8 cellular contexts compared by ENCODE assay signal in genomic region chr21:42414928-42415769, GRCh38. TPM values are rescaled to one million over a fixed set of nuclear protein-coding genes. Genes with fewer than 3 reads are reported as not detected.
DNase-seq lines count a peak whose midpoint lies in the region; ATAC-seq and TF ChIP-seq lines count a peak whose summit lies in the region.

No MANE protein-coding gene starts in this region.

- H3K4me3 ChIP-seq in RWPE2 (ENCODE audit: severe bottlenecking) = no peak overlapping the region
- peak overlapping the region; percentile 49 for H3K4me3 ChIP-seq in naive thymus-derived CD4-positive, alpha-beta T cell (ENCODE audit: low read length)
- H3K4me3 ChIP-seq in BE2C (ENCODE audit: low read depth, low read length) = no peak overlapping the region

- CTCF ChIA-PET in naive thymus-derived CD4-positive, alpha-beta T cell (lab: Charles Lee) = interaction anchor here (1.3 kb wide), 1 partner anchor 10 kb away, joined by 6 read pairs; no protein-coding TSS in a partner anchor

- in situ Hi-C loops in GM13977 (cut with MboI; ENCODE audit: low pct_unique_long_range_greater_than_20kb, low sequenced_read_pairs, unreplicated experiment) = no loop called here

- intact Hi-C loops in naive thymus-derived CD4-positive, alpha-beta T cell (cut with micrococcal nuclease) = loop anchor here (1.0 to 5.0 kb wide), 7 partner anchors 10 to 187 kb away; partner anchors contain the start of genes RSPH1 (in 1 of the 2) and UBASH3A (in 1 of the 2)

- peak overlapping the region; percentile 78 for H3K4me3 Mint-ChIP-seq in activated naive CD8-positive, alpha-beta T cell
- H3K4me3 Mint-ChIP-seq in naive thymus-derived CD4-positive, alpha-beta T cell = peak overlapping the region; percentile 65 to 85 (median 75)
- no peak overlapping the region for H3K4me3 Mint-ChIP-seq in progenitor cell of endocrine pancreas (ENCODE audit: low read depth)

- H3K9me3 Mint-ChIP-seq in activated naive CD8-positive, alpha-beta T cell (ENCODE audit: low read depth) = no peaks in the 10 kb centered on the region
- H3K9me3 Mint-ChIP-seq in naive thymus-derived CD4-positive, alpha-beta T cell = peaks cover 0 to 13% (median 0%) of the 10 kb centered on the region in 11 donors
- no peaks in the 10 kb centered on the region for H3K9me3 Mint-ChIP-seq in progenitor cell of endocrine pancreas (ENCODE audit: low read depth)

- peaks cover 64% of the 10 kb centered on the region for H3K4me1 Mint-ChIP-seq in activated naive CD8-positive, alpha-beta T cell (ENCODE audit: low read depth)
- H3K4me1 Mint-ChIP-seq in naive thymus-derived CD4-positive, alpha-beta T cell = peaks cover 23 to 75% (median 69%) of the 10 kb centered on the region in 7 donors
- H3K4me1 Mint-ChIP-seq in progenitor cell of endocrine pancreas (ENCODE audit: low read depth) = no peaks in the 10 kb centered on the region

- peak; percentile 62 for ATAC-seq in HG02678 (IDR thresholded peaks at IDR 0.05; ENCODE audit: unreplicated experiment)
- peak; percentile 87 for ATAC-seq in RWPE2 (ENCODE audit: low read depth)
- ATAC-seq in naive thymus-derived CD4-positive, alpha-beta T cell = peak; percentile 96

- H3K36me3 Mint-ChIP-seq in activated naive CD8-positive, alpha-beta T cell = peaks cover 27% of the 10 kb centered on the region
- H3K36me3 Mint-ChIP-seq in naive thymus-derived CD4-positive, alpha-beta T cell = peaks cover 16 to 52% (median 45%) of the 10 kb centered on the region in 5 donors
- H3K36me3 Mint-ChIP-seq in progenitor cell of endocrine pancreas (ENCODE audit: insufficient read depth) = no peaks in the 10 kb centered on the region

- H3K4me1 ChIP-seq in RWPE2 (ENCODE audit: insufficient read depth, poor library complexity, severe bottlenecking) = peaks cover 8% of the 10 kb centered on the region
- peaks cover 59 to 77% of the 10 kb centered on the region in 2 donors for H3K4me1 ChIP-seq in naive thymus-derived CD4-positive, alpha-beta T cell (ENCODE audit: control insufficient read depth in 2 of 2, insufficient read depth in 2 of 2, low read length in 2 of 2)
- H3K4me1 ChIP-seq in BE2C = no peaks in the 10 kb centered on the region

- H3K27ac Mint-ChIP-seq in activated naive CD8-positive, alpha-beta T cell = peak overlapping the region; percentile 100
- peak overlapping the region in 8 of 9 donors; percentile 88 to 99 (median 97) for H3K27ac Mint-ChIP-seq in naive thymus-derived CD4-positive, alpha-beta T cell
- H3K27ac Mint-ChIP-seq in progenitor cell of endocrine pancreas = no peak overlapping the region

- TF ChIP-seq CTCF in GM13977 (IDR thresholded peaks at IDR 0.05; ENCODE audit: extremely low read depth, insufficient read depth, missing control alignments) = no peak
- no peak for TF ChIP-seq CTCF in RWPE2 (IDR thresholded peaks at IDR 0.05; ENCODE audit: poor library complexity, severe bottlenecking)
- TF ChIP-seq CTCF in progenitor cell of endocrine pancreas (IDR thresholded peaks at IDR 0.05; ENCODE audit: unreplicated experiment) = no peak
- no peak for TF ChIP-seq CTCF in BE2C (IDR thresholded peaks at IDR 0.05; ENCODE audit: low read depth, low read length)

- H3K36me3 ChIP-seq in RWPE2 (ENCODE audit: low read depth) = no peaks in the 10 kb centered on the region
- peaks cover 65 to 82% (median 78%) of the 10 kb centered on the region in 3 experiments for H3K36me3 ChIP-seq in naive thymus-derived CD4-positive, alpha-beta T cell (ENCODE audit: control insufficient read depth in 2 of 3, insufficient read depth in 3 of 3, low read length in 3 of 3)
- no peaks in the 10 kb centered on the region for H3K36me3 ChIP-seq in BE2C

- H3K27me3 ChIP-seq in RWPE2 (ENCODE audit: insufficient read depth, poor library complexity, severe bottlenecking) = peaks cover 6% of the 10 kb centered on the region
- no peaks in the 10 kb centered on the region for H3K27me3 ChIP-seq in naive thymus-derived CD4-positive, alpha-beta T cell (ENCODE audit: control insufficient read depth in 2 of 2, insufficient read depth in 2 of 2, low read length in 2 of 2)
- peaks cover 16% of the 10 kb centered on the region; the same call in 1 of the 2 replicates for H3K27me3 ChIP-seq in BE2C

- POLR2A ChIA-PET in naive thymus-derived CD4-positive, alpha-beta T cell (lab: Charles Lee) = interaction anchor here (0.6 to 2.7 kb wide), 5 partner anchors 10 to 63 kb away, joined by 3 to 35 read pairs (median 5); partner anchors contain the start of gene UBASH3A

- H3K27me3 Mint-ChIP-seq in activated naive CD8-positive, alpha-beta T cell = no peaks in the 10 kb centered on the region
- no peaks in the 10 kb centered on the region for H3K27me3 Mint-ChIP-seq in naive thymus-derived CD4-positive, alpha-beta T cell
- H3K27me3 Mint-ChIP-seq in progenitor cell of endocrine pancreas = peaks cover 19% of the 10 kb centered on the region

- DNase-seq in GM13977 (ENCODE audit: low spot score) (peak; percentile 88), RWPE2 (ENCODE audit: low spot score) (peak; percentile 89), progenitor cell of endocrine pancreas (ENCODE audit: low spot score, unreplicated experiment) (no peak), BE2C (no peak), NCI-H1092 treated with DMSO at 0.1 percent for 48 hours (lab: John Stamatoyannopoulos, UW) (no peak)
- DNase-seq in naive thymus-derived CD4-positive, alpha-beta T cell = peak; percentile 48 to 96 (median 80)

- H3K9me3 ChIP-seq in RWPE2 (ENCODE audit: severe bottlenecking) (no peaks in the 10 kb centered on the region), BE2C (no peaks in the 10 kb centered on the region)
- H3K9me3 ChIP-seq in naive thymus-derived CD4-positive, alpha-beta T cell (ENCODE audit: control insufficient read depth in 2 of 3, low read length in 3 of 3) = no peaks in the 10 kb centered on the region

- no peak overlapping the region for H3K27ac ChIP-seq in RWPE2 (ENCODE audit: poor library complexity, severe bottlenecking)
- H3K27ac ChIP-seq in naive thymus-derived CD4-positive, alpha-beta T cell (ENCODE audit: low read depth, low read length) = peak overlapping the region; percentile 92

RNA-seq across cellular contexts. Expression of gene UBASH3A, which starts 11.4 kb away (rescaled TPM):
- 100 to 1,000 TPM in 1 of 5 experiments, 10 to 100 TPM in 4; 41.9 to 101 (median 91.7) TPM for total RNA-seq in naive thymus-derived CD4-positive, alpha-beta T cell
- 10 to 100 TPM; 57.1 to 99.3 TPM for polyA plus RNA-seq in naive thymus-derived CD4-positive, alpha-beta T cell
- total RNA-seq in progenitor cell of endocrine pancreas = not detected in 2 replicates
- polyA plus RNA-seq in BE2C (2012; ENCODE audit: insufficient read depth, insufficient read length, low read depth) = not detected

RNA-seq across cellular contexts. Expression of gene TMPRSS3, which starts 19.3 kb away (rescaled TPM):
- 1 to 10 TPM in 4 of 5 experiments, under 1 TPM in 1; 0.88 to 7.6 (median 1.5) TPM for total RNA-seq in naive thymus-derived CD4-positive, alpha-beta T cell
- 1 to 10 TPM in 1 of 2 donors, under 1 TPM in 1; 0.11 to 2.9 TPM for polyA plus RNA-seq in naive thymus-derived CD4-positive, alpha-beta T cell
- 10.1 and 14.4 TPM in 2 replicates for total RNA-seq in progenitor cell of endocrine pancreas
- polyA plus RNA-seq in BE2C (2012; ENCODE audit: insufficient read depth, insufficient read length, low read depth) = not detected

RNA-seq across cellular contexts. Expression of gene TFF1, which starts 48.8 kb away (rescaled TPM):
- not detected for total RNA-seq in naive thymus-derived CD4-positive, alpha-beta T cell
- not detected for polyA plus RNA-seq in naive thymus-derived CD4-positive, alpha-beta T cell
- 0.77 TPM in 1 of 2 replicates, not detected in the other for total RNA-seq in progenitor cell of endocrine pancreas
- not detected for polyA plus RNA-seq in BE2C (2012; ENCODE audit: insufficient read depth, insufficient read length, low read depth)

Comparison
In these comparisons a context has a peak if more than half of its experiments do, and no peak if none do; other contexts are left out.
1. DNase-seq: peak in GM13977 (single experiment), RWPE2 (single experiment) and naive thymus-derived CD4-positive, alpha-beta T cell (9 of 9); none in progenitor cell of endocrine pancreas (single experiment), BE2C (single experiment) and NCI-H1092 treated with DMSO at 0.1 percent for 48 hours (single experiment).
2. RNA of gene UBASH3A, which starts 11.4 kb away (total RNA-seq): 41.9 to 101 TPM in naive thymus-derived CD4-positive, alpha-beta T cell; not detected in progenitor cell of endocrine pancreas; every median in the first group is over 10 times any median in the second.
3. Peak in every context shown above with its lines, with median percentiles within 50 percentile points of each other: ATAC-seq.